ENCODE assay signal across 10 cellular contexts in genomic region chr5:143592648-143593047, GRCh38.
A peak's percentile ranks its signal among the peaks of the same experiment; 100 is the strongest.
DNase-seq lines count a peak whose midpoint lies in the region; ATAC-seq and TF ChIP-seq lines count a peak whose summit lies in the region.
"Had no signal": no experiment of that assay in that cellular context is flagged by ENCODE, and none has a peak within 500 bp of the region (broad histone marks: within the 10 kb centered on the region; RNA-seq: fewer than 3 reads in every experiment).

No MANE protein-coding gene starts in this region.

- no peaks in the 10 kb centered on the region for H3K27me3 ChIP-seq in BE2C
- H3K27me3 ChIP-seq: adrenal gland had no signal

- peak; percentile 79 for ATAC-seq in GM19397 (IDR thresholded peaks at IDR 0.05; ENCODE audit: unreplicated experiment)
- peak; percentile 81 for ATAC-seq in HG03378 (IDR thresholded peaks at IDR 0.05; ENCODE audit: unreplicated experiment)

- H3K9me3 ChIP-seq in BE2C: no peaks in the 10 kb centered on the region
- H3K9me3 ChIP-seq: adrenal gland had no signal

- no peak overlapping the region for H3K4me3 ChIP-seq in cardiac fibroblast (replicated peaks in 1 of 2; ENCODE audit: low read depth in 2 of 2, low read length in 2 of 2)
- H3K4me3 ChIP-seq in BE2C (ENCODE audit: low read depth, low read length): no peak overlapping the region
- H3K4me3 ChIP-seq: adrenal gland had no signal

- DNase-seq in EH (ENCODE audit: low read depth) (peak; percentile 45), cardiac fibroblast (ENCODE audit: low read depth in 2 of 2) (peak; percentile 63 to 74), LoVo (ENCODE audit: low spot score) (no peak), BE2C (no peak), DMS79 treated with DMSO at 0.1 percent for 48 hours (lab: John Stamatoyannopoulos, UW) (no peak)
- no peak for DNase-seq in stimulated activated CD4-positive, alpha-beta T cell treated with anti-CD3 and anti-CD28 coated beads, Interleukin-12 subunit alpha, Interleukin-12 subunit beta, amount 100 ng/mL, for 4 hours
- DNase-seq: naive thymus-derived CD8-positive, alpha-beta T cell had no signal

- TF ChIP-seq CTCF in cardiac fibroblast (IDR thresholded peaks at IDR 0.05; ENCODE audit: low read depth, low read length): no peak
- TF ChIP-seq CTCF in BE2C (IDR thresholded peaks at IDR 0.05; ENCODE audit: low read depth, low read length): no peak

- H3K4me1 ChIP-seq in BE2C: no peaks in the 10 kb centered on the region
- H3K4me1 ChIP-seq: adrenal gland had no signal

- no peaks in the 10 kb centered on the region for H3K36me3 ChIP-seq in BE2C
- H3K36me3 ChIP-seq: adrenal gland had no signal

Comparison
In these comparisons a context has a peak if more than half of its experiments do, and no peak if none do; other contexts are left out.
1. DNase-seq: peak in EH (single experiment) and cardiac fibroblast (2 of 2); none in LoVo (single experiment), BE2C (single experiment), stimulated activated CD4-positive, alpha-beta T cell treated with anti-CD3 and anti-CD28 coated beads, Interleukin-12 subunit alpha, Interleukin-12 subunit beta, amount 100 ng/mL, for 4 hours (single experiment) and DMS79 treated with DMSO at 0.1 percent for 48 hours (single experiment).